Comparison of ENCODE assay signal across 9 cellular contexts in the genomic region with DNA sequence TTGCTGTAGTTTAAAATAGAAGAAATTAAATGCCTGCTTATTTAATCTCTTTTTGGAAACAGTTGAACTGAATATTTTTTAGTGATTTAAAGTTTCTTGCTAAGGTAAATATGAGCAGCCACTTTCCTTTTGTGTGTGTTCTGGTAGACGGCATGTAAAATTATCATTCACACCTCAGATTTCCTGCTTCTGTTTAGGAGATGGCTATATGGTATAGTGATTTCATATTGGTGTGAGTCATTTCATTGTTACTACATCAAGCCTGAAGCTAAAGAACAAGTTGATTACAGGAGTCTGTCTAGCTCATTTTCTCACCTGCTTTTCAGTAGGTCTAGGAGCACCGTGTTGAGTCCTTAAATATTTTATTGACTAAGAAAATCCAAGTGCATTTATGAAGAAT. TPM values are rescaled to one million over a fixed set of nuclear protein-coding genes. Genes with fewer than 3 reads are reported as not detected.
DNase-seq lines count a peak whose midpoint lies in the region; ATAC-seq and TF ChIP-seq lines count a peak whose summit lies in the region.
"Had no signal": no experiment of that assay in that cellular context is flagged by ENCODE, and none has a peak within 500 bp of the region (broad histone marks: within the 10 kb centered on the region; RNA-seq: fewer than 3 reads in every experiment).

No MANE protein-coding gene starts in this region.

- BruUV-seq in Panc1 (replicated peaks; lab: Mats Ljungman, UMichigan), result no TSS peak

- H3K9me3 ChIP-seq in left ventricle myocardium inferior (replicated peaks) (no peaks in the 10 kb centered on the region), Panc1 (ENCODE audit: control insufficient read depth, insufficient read depth, low read depth, low read length) (no peaks in the 10 kb centered on the region), fibroblast of lung (ENCODE audit: control insufficient read depth, insufficient read depth, low read depth, low read length) (no peaks in the 10 kb centered on the region)

- intact Hi-C loops in left ventricle myocardium inferior (cut with micrococcal nuclease), result no loop called here
- intact Hi-C loops in cardiac septum (cut with DNase I), result loop anchor here (5.0 kb wide), 1 partner anchor 41 kb away; no protein-coding TSS in a partner anchor
- intact Hi-C loops in Panc1 (cut with micrococcal nuclease; ENCODE audit: unreplicated experiment), result no loop called here

- H2AFZ ChIP-seq in fibroblast of lung (ENCODE audit: low read length), result no peak overlapping the region

- peak overlapping the region; percentile 75 for H3K4me2 ChIP-seq in fibroblast of lung (ENCODE audit: extremely low read depth, insufficient read depth, low read length)

- in situ Hi-C loops in Panc1 (cut with HindIII; ENCODE audit: low pct_unique_long_range_greater_than_20kb, low sequenced_read_pairs), result no loop called here

- peaks cover 71% of the 10 kb centered on the region for H3K4me1 ChIP-seq in left ventricle myocardium inferior
- H3K4me1 ChIP-seq in Panc1 (ENCODE audit: control insufficient read depth, insufficient read depth, low read length), result peaks cover 13% of the 10 kb centered on the region; the same call in 1 of the 2 replicates
- H3K4me1 ChIP-seq in fibroblast of lung (ENCODE audit: control insufficient read depth, extremely low read depth, insufficient read depth, low read length), result peaks cover 2% of the 10 kb centered on the region

- H3K36me3 ChIP-seq in left ventricle myocardium inferior, result no peaks in the 10 kb centered on the region
- no peaks in the 10 kb centered on the region for H3K36me3 ChIP-seq in Panc1 (ENCODE audit: control insufficient read depth, insufficient read depth, low read length)
- no peaks in the 10 kb centered on the region for H3K36me3 ChIP-seq in fibroblast of lung (ENCODE audit: control insufficient read depth, insufficient read depth, low read length)

- POLR2A ChIA-PET in Panc1 (lab: Charles Lee), result interaction anchor here (0.6 kb wide), 2 partner anchors 34 to 126 kb away, joined by 3 read pairs; no protein-coding TSS in a partner anchor

- H3K4me3 ChIP-seq in left ventricle myocardium inferior (peak overlapping the region; percentile 93), Panc1 (ENCODE audit: low read depth in 2 of 2, low read length in 2 of 2) (peak overlapping the region; percentile 5 to 17; a peak in 3 of 4 replicates), fibroblast of lung (replicated peaks in 1 of 4; ENCODE audit: control extremely low read depth in 1 of 4, insufficient read depth in 1 of 4, low read depth in 3 of 4, low read length in 4 of 4) (peak overlapping the region in 3 of 4 experiments; percentile 18 to 76 (median 45))

- CTCF ChIA-PET in Panc1 (lab: Charles Lee), result no interaction called here

- ATAC-seq in Panc1 (no peak), HG02571 (IDR thresholded peaks at IDR 0.05; ENCODE audit: unreplicated experiment) (no peak)

- no peaks in the 10 kb centered on the region for H4K20me1 ChIP-seq in fibroblast of lung (ENCODE audit: control insufficient read depth, extremely low read depth, insufficient read depth, low read length)

- no peak overlapping the region for H3K27ac ChIP-seq in left ventricle myocardium inferior (replicated peaks)
- H3K27ac ChIP-seq in Panc1 (ENCODE audit: low read length), result peak overlapping the region; percentile 44; the same call in 1 of the 2 replicates
- no peak overlapping the region for H3K27ac ChIP-seq in fibroblast of lung (ENCODE audit: insufficient read depth, low read length)

- H3K79me2 ChIP-seq in fibroblast of lung (ENCODE audit: control insufficient read depth, insufficient read depth, low read length), result peaks cover 63% of the 10 kb centered on the region

- no peak overlapping the region for H3K9ac ChIP-seq in fibroblast of lung (ENCODE audit: insufficient read depth, low read length)

- TF ChIP-seq CTCF in left ventricle myocardium inferior (IDR thresholded peaks at IDR 0.05; ENCODE audit: borderline replicate concordance), result no peak
- no peak for TF ChIP-seq CTCF in Panc1 (IDR thresholded peaks at IDR 0.05)
- no peak for TF ChIP-seq CTCF in fibroblast of lung (conservative IDR thresholded peaks at IDR 0.05 in 1 of 2, IDR thresholded peaks at IDR 0.05 in 1 of 2; ENCODE audit: low read depth in 1 of 2, low read length in 2 of 2)

- H3K27me3 ChIP-seq in left ventricle myocardium inferior (ENCODE audit: low read depth), result no peaks in the 10 kb centered on the region
- no peaks in the 10 kb centered on the region for H3K27me3 ChIP-seq in Panc1 (ENCODE audit: control insufficient read depth, insufficient read depth, low read length)
- no peaks in the 10 kb centered on the region for H3K27me3 ChIP-seq in fibroblast of lung (ENCODE audit: control insufficient read depth, insufficient read depth, low read length)

- DNase-seq in left ventricle myocardium inferior, result no peak
- no peak for DNase-seq in cardiac septum (ENCODE audit: low spot score)
- DNase-seq in Panc1 (ENCODE audit: low read depth, low spot score), result no peak
- peak; percentile 54 to 58 for DNase-seq in fibroblast of lung (ENCODE audit: low read depth in 2 of 2)
- DNase-seq in mesenteric fat pad (ENCODE audit: low spot score), result no peak
- no peak for DNase-seq in NCI-H345 treated with DMSO at 0.1 percent for 48 hours (lab: John Stamatoyannopoulos, UW; ENCODE audit: unreplicated experiment)
- DNase-seq in iPS-NIHi7 (ENCODE audit: extremely low spot score), result no peak
- DNase-seq: foreskin melanocyte had no signal

RNA-seq across cellular contexts. Expression of gene LRCH3, which starts 2.2 kb away (rescaled TPM):
- total RNA-seq in left ventricle myocardium inferior (25.8 TPM), cardiac septum (27.6 TPM), Panc1 (2021; ENCODE audit: unreplicated experiment) (75.8 TPM), fibroblast of lung (57.5 and 87.2 TPM in 2 replicates), mesenteric fat pad (48.0 TPM)
- polyA plus RNA-seq in Panc1 (2012; ENCODE audit: insufficient read length), result 26.9 TPM
- 42.9 and 70.9 TPM in 2 replicates for polyA plus RNA-seq in fibroblast of lung
- polyA plus RNA-seq in fibroblast of lung (2012), result 27.1 and 29.6 TPM in 2 replicates
- 73.5 and 141 TPM in 2 replicates for polyA minus RNA-seq in fibroblast of lung (ENCODE audit: low replicate concordance)

RNA-seq across cellular contexts. Expression of gene FYTTD1, which starts 43.6 kb away (rescaled TPM):
- total RNA-seq in left ventricle myocardium inferior, result 78.7 TPM
- 87.5 TPM for total RNA-seq in cardiac septum
- total RNA-seq in Panc1 (2021; ENCODE audit: unreplicated experiment), result 77.8 TPM
- 49.7 TPM for polyA plus RNA-seq in Panc1 (2012; ENCODE audit: insufficient read length)
- total RNA-seq in fibroblast of lung, result 32.6 and 44.3 TPM in 2 replicates
- 38.9 and 63.4 TPM in 2 replicates for polyA plus RNA-seq in fibroblast of lung
- polyA plus RNA-seq in fibroblast of lung (2012), result 40.6 and 52.5 TPM in 2 replicates
- polyA minus RNA-seq in fibroblast of lung (ENCODE audit: low replicate concordance), result 6.1 and 6.2 TPM in 2 replicates
- total RNA-seq in mesenteric fat pad, result 66.3 TPM

RNA-seq across cellular contexts. Expression of gene RUBCN, which starts 56.5 kb away (rescaled TPM):
- total RNA-seq in left ventricle myocardium inferior, result 23.3 TPM
- total RNA-seq in cardiac septum, result 41.0 TPM
- 37.9 TPM for total RNA-seq in Panc1 (2021; ENCODE audit: unreplicated experiment)
- polyA plus RNA-seq in Panc1 (2012; ENCODE audit: insufficient read length), result 19.8 TPM
- 7.7 and 13.0 TPM in 2 replicates for total RNA-seq in fibroblast of lung
- 15.2 and 22.3 TPM in 2 replicates for polyA plus RNA-seq in fibroblast of lung
- 12.4 and 15.8 TPM in 2 replicates for polyA plus RNA-seq in fibroblast of lung (2012)
- polyA minus RNA-seq in fibroblast of lung (ENCODE audit: low replicate concordance), result 45.3 and 60.0 TPM in 2 replicates
- 24.3 TPM for total RNA-seq in mesenteric fat pad

Comparison
In these comparisons a context has a peak if more than half of its experiments do, and no peak if none do; other contexts are left out.
1. DNase-seq: peak in fibroblast of lung (2 of 2); none in left ventricle myocardium inferior (single experiment), cardiac septum (single experiment), Panc1 (single experiment), mesenteric fat pad (single experiment), NCI-H345 treated with DMSO at 0.1 percent for 48 hours (single experiment) and iPS-NIHi7 (single experiment).
2. H3K4me3 ChIP-seq: peak in every context shown above with its lines; median percentile 93 in left ventricle myocardium inferior; 45 in fibroblast of lung; 11 in Panc1.